ENCODE assay signal across 9 cellular contexts in genomic region chr2:216497808-216498366, GRCh38. TPM values are rescaled to one million over a fixed set of nuclear protein-coding genes. Genes with fewer than 3 reads are reported as not detected.
DNase-seq lines count a peak whose midpoint lies in the region; ATAC-seq, FAIRE-seq and TF ChIP-seq lines count a peak whose summit lies in the region.
"Had no signal": no experiment of that assay in that cellular context is flagged by ENCODE, and none has a peak within 500 bp of the region (broad histone marks: within the 10 kb centered on the region; RNA-seq: fewer than 3 reads in every experiment).

No MANE protein-coding gene starts in this region.

- peak overlapping the region; percentile 91 for H3K4me2 ChIP-seq in astrocyte (ENCODE audit: low read length)

- peaks cover 38% of the 10 kb centered on the region for H3K36me3 ChIP-seq in astrocyte (ENCODE audit: insufficient read depth, low read length)
- H3K36me3 ChIP-seq in thymus (ENCODE audit: control insufficient read depth, insufficient read depth): peaks cover 24% of the 10 kb centered on the region

- H3K27me3 ChIP-seq in astrocyte (ENCODE audit: insufficient read depth, low read length): no peaks in the 10 kb centered on the region
- no peaks in the 10 kb centered on the region for H3K27me3 ChIP-seq in layer of hippocampus (ENCODE audit: control insufficient read depth, insufficient read depth, low read length)
- H3K27me3 ChIP-seq in thymus (ENCODE audit: control insufficient read depth, insufficient read depth): no peaks in the 10 kb centered on the region

- H3K27ac Mint-ChIP-seq in T-helper 1 cell treated with Interleukin-12 subunit alpha and Interleukin-12 subunit beta and Interleukin-4 antibody, amounts not matched to agents 30 μg/mL and 1 μg/mL, for 36 hours: peak overlapping the region; percentile 85
- peak overlapping the region; percentile 94 for H3K27ac Mint-ChIP-seq in astrocyte (ENCODE audit: unreplicated experiment)

- peaks cover 50% of the 10 kb centered on the region for H3K4me1 ChIP-seq in astrocyte (ENCODE audit: insufficient read depth, low read length)
- H3K4me1 ChIP-seq in thymus (ENCODE audit: control insufficient read depth, insufficient read depth, low read length): peaks cover 3% of the 10 kb centered on the region

- H3K4me3 ChIP-seq in astrocyte (ENCODE audit: insufficient read depth, low read depth, low read length) (peak overlapping the region; percentile 99), thymus (ENCODE audit: low read length) (peak overlapping the region; percentile 97)

- no peak for TF ChIP-seq CTCF in astrocyte (IDR thresholded peaks at IDR 0.05; ENCODE audit: insufficient read depth, low read depth, low read length)

- H4K20me1 ChIP-seq in astrocyte (ENCODE audit: insufficient read depth, low read length): peaks cover 42% of the 10 kb centered on the region

- WGBS in thymus: 70% methylated on average over 8 of the region's 8 CpGs

- DNase-seq in T-helper 1 cell: no peak
- no peak for DNase-seq in astrocyte (ENCODE audit: low read depth)
- no peak for DNase-seq in hippocampal formation (lab: John Stamatoyannopoulos, UW)
- no peak for DNase-seq in COLO668 (lab: John Stamatoyannopoulos, UW; ENCODE audit: unreplicated experiment)

- H3K27ac ChIP-seq in astrocyte (ENCODE audit: low read depth, low read length) (peak overlapping the region; percentile 83), layer of hippocampus (ENCODE audit: low read depth, low read length) (peak overlapping the region; percentile 88), thymus (ENCODE audit: low read depth) (peak overlapping the region; percentile 80)

- ATAC-seq in GM19023 (IDR thresholded peaks at IDR 0.05; ENCODE audit: unreplicated experiment): no peak

- H3K79me2 ChIP-seq in astrocyte (ENCODE audit: insufficient read depth, low read length): peaks cover 57% of the 10 kb centered on the region

- no peak for FAIRE-seq in astrocyte (lab: Jason Lieb, UNC)

- peak overlapping the region; percentile 90 for H2AFZ ChIP-seq in astrocyte (ENCODE audit: low read depth, low read length)

- peaks cover 42% of the 10 kb centered on the region for H3K36me3 Mint-ChIP-seq in T-helper 1 cell treated with Interleukin-12 subunit alpha and Interleukin-12 subunit beta and Interleukin-4 antibody, amounts not matched to agents 30 μg/mL and 1 μg/mL, for 36 hours (ENCODE audit: low read depth)
- peaks cover 26% of the 10 kb centered on the region for H3K36me3 Mint-ChIP-seq in astrocyte (ENCODE audit: low read depth, unreplicated experiment)

- peak overlapping the region; percentile 96 for H3K4me3 Mint-ChIP-seq in T-helper 1 cell treated with Interleukin-12 subunit alpha and Interleukin-12 subunit beta and Interleukin-4 antibody, amounts not matched to agents 30 μg/mL and 1 μg/mL, for 36 hours
- peak overlapping the region; percentile 94 for H3K4me3 Mint-ChIP-seq in astrocyte (ENCODE audit: unreplicated experiment)

- H3K4me1 Mint-ChIP-seq in T-helper 1 cell treated with Interleukin-12 subunit alpha and Interleukin-12 subunit beta and Interleukin-4 antibody, amounts not matched to agents 30 μg/mL and 1 μg/mL, for 36 hours (ENCODE audit: low read depth): peaks cover 47% of the 10 kb centered on the region
- H3K4me1 Mint-ChIP-seq in astrocyte (ENCODE audit: low read depth, unreplicated experiment): peaks cover 50% of the 10 kb centered on the region

- H3K9me3 Mint-ChIP-seq in T-helper 1 cell treated with Interleukin-12 subunit alpha and Interleukin-12 subunit beta and Interleukin-4 antibody, amounts not matched to agents 30 μg/mL and 1 μg/mL, for 36 hours: no peaks in the 10 kb centered on the region
- no peaks in the 10 kb centered on the region for H3K9me3 Mint-ChIP-seq in astrocyte (ENCODE audit: unreplicated experiment)

- no peaks in the 10 kb centered on the region for H3K9me3 ChIP-seq in astrocyte (ENCODE audit: insufficient read depth, low read depth, low read length)
- no peaks in the 10 kb centered on the region for H3K9me3 ChIP-seq in thymus (ENCODE audit: control insufficient read depth)
- H3K9me3 ChIP-seq: mucosa of descending colon had no signal

- peak overlapping the region; percentile 99 for H3K9ac ChIP-seq in astrocyte (ENCODE audit: low read length)

- no peaks in the 10 kb centered on the region for H3K27me3 Mint-ChIP-seq in T-helper 1 cell treated with Interleukin-12 subunit alpha and Interleukin-12 subunit beta and Interleukin-4 antibody, amounts not matched to agents 30 μg/mL and 1 μg/mL, for 36 hours (ENCODE audit: low read depth)
- H3K27me3 Mint-ChIP-seq in astrocyte (ENCODE audit: low read depth, unreplicated experiment): no peaks in the 10 kb centered on the region

RNA-seq across cellular contexts. Expression of gene RPL37A, which starts 0.8 kb away (rescaled TPM):
- total RNA-seq in astrocyte: 2,566 and 2,632 TPM in 2 replicates
- polyA plus RNA-seq in thymus: 5,331 TPM
